ENCODE assay signal across 8 cellular contexts in genomic region chr7:130943336-130943901, GRCh38.
DNase-seq lines count a peak whose midpoint lies in the region; ATAC-seq and TF ChIP-seq lines count a peak whose summit lies in the region.
"Had no signal": no experiment of that assay in that cellular context is flagged by ENCODE, and none has a peak within 500 bp of the region (broad histone marks: within the 10 kb centered on the region; RNA-seq: fewer than 3 reads in every experiment).

No MANE protein-coding gene starts in this region.

- ATAC-seq in HCT116: no peak
- ATAC-seq: stimulated activated effector memory CD8-positive, alpha-beta T cell treated with anti-CD3 and anti-CD28 coated beads, Interleukin-12 subunit alpha, Interleukin-12 subunit beta, amount 100 ng/mL, for 72 hours had no signal

- peaks cover 26 to 47% of the 10 kb centered on the region in 2 experiments for H3K36me3 ChIP-seq in HCT116 (ENCODE audit: control insufficient read depth in 1 of 2, insufficient read depth in 2 of 2, low read length in 2 of 2)
- H3K36me3 ChIP-seq in neutrophil: peaks cover 27% of the 10 kb centered on the region

- H3K27me3 ChIP-seq in HCT116 (ENCODE audit: insufficient read depth, low read length) (no peaks in the 10 kb centered on the region), neutrophil (no peaks in the 10 kb centered on the region)

- TF ChIP-seq CTCF in HCT116 (IDR thresholded peaks at IDR 0.05 in 2 of 3, conservative IDR thresholded peaks at IDR 0.05 in 1 of 3; ENCODE audit: borderline replicate concordance in 1 of 3, insufficient read depth in 1 of 3, low read depth in 2 of 3, low read length in 2 of 3) (no peak), RWPE1 (conservative IDR thresholded peaks at IDR 0.05; ENCODE audit: low read depth) (no peak), epithelial cell of esophagus (IDR thresholded peaks at IDR 0.05; ENCODE audit: insufficient read depth, low read depth, low read length, missing control alignments) (no peak), neutrophil (IDR thresholded peaks at IDR 0.05) (no peak)

- H3K4me1 ChIP-seq in HCT116 (ENCODE audit: control insufficient read depth in 1 of 2, insufficient read depth in 2 of 2, low read length in 2 of 2): peaks cover 85 to 100% of the 10 kb centered on the region in 2 experiments
- peaks cover 22 to 24% of the 10 kb centered on the region in 2 experiments for H3K4me1 ChIP-seq in neutrophil (ENCODE audit: control insufficient read depth in 1 of 2, insufficient read depth in 1 of 2, low read depth in 1 of 2, low read length in 1 of 2)

- POLR2A ChIA-PET in HCT116 (lab: Charles Lee) (interaction anchor here (1.9 kb wide), 1 partner anchor 17 kb away, joined by 6 read pairs; no protein-coding TSS in a partner anchor), RWPE1 (lab: Yijun Ruan, JAX; ENCODE audit: low non-redundant PET) (no interaction called here)

- DNase-seq in HCT116 (ENCODE audit: low read depth, low spot score) (no peak), RWPE1 (ENCODE audit: low spot score) (peak; percentile 55), epithelial cell of esophagus (ENCODE audit: low read depth) (peak; percentile 82), HPDE6-E6E7 (ENCODE audit: extremely low spot score) (no peak), cerebellum (ENCODE audit: low spot score) (no peak)
- DNase-seq in stimulated activated CD4-positive, alpha-beta T cell treated with anti-CD3 and anti-CD28 coated beads, Interleukin-1b, Interleukin-23, amount 100 ng/mL, for 48 hours: no peak

- intact Hi-C loops in HCT116 (cut with micrococcal nuclease): no loop called here

- H4K20me1 ChIP-seq in HCT116 (ENCODE audit: insufficient read depth): no peaks in the 10 kb centered on the region

- RAD21 ChIA-PET in HCT116 (lab: Charles Lee; ENCODE audit: low non-redundant PET in 1 of 2, low total read pairs in 2 of 2, uncharacterized antibody in 2 of 2, unreplicated experiment in 2 of 2): no interaction called here

- peak overlapping the region; percentile 57 for H3K4me2 ChIP-seq in HCT116 (ENCODE audit: low read length)

- no peak for TF ChIP-seq POLR2A in HCT116 (IDR thresholded peaks at IDR 0.05; ENCODE audit: borderline replicate concordance, extremely low read depth, insufficient read depth, insufficient read length)

- no peak overlapping the region for H2AFZ ChIP-seq in HCT116 (ENCODE audit: low read depth, low read length, poor library complexity, severe bottlenecking)

- H3K27ac ChIP-seq in HCT116 (ENCODE audit: low read depth, low read length): peak overlapping the region; percentile 85
- H3K27ac ChIP-seq in RWPE1: no peak overlapping the region
- peak overlapping the region; percentile 64 for H3K27ac ChIP-seq in neutrophil

- no TSS peak for BruUV-seq in HCT116 (replicated peaks; lab: Mats Ljungman, UMichigan)

- CTCF ChIA-PET in HCT116 (lab: Charles Lee) (no interaction called here), RWPE1 (lab: Yijun Ruan, JAX) (interaction anchor here (1.2 kb wide), 1 partner anchor 47 kb away, joined by 6 read pairs; no protein-coding TSS in a partner anchor)

- H3K9me2 ChIP-seq in HCT116 (ENCODE audit: insufficient read depth): no peaks in the 10 kb centered on the region

- peak overlapping the region; percentile 63 for H3K9ac ChIP-seq in HCT116 (ENCODE audit: low read length)

- H3K79me2 ChIP-seq in HCT116 (ENCODE audit: insufficient read depth, low read length): peaks cover 100% of the 10 kb centered on the region

- H3K9me3 ChIP-seq in HCT116 (ENCODE audit: control insufficient read depth in 1 of 2, insufficient read depth in 1 of 2, low read depth in 1 of 2, low read length in 2 of 2): no peaks in the 10 kb centered on the region
- no peaks in the 10 kb centered on the region for H3K9me3 ChIP-seq in neutrophil

- TF ChIP-seq RAD21 in HCT116 (IDR thresholded peaks at IDR 0.05; ENCODE audit: low read depth): no peak

- H3K4me3 ChIP-seq in HCT116 (replicated peaks in 1 of 2; ENCODE audit: low read depth in 1 of 2, low read length in 2 of 2) (peak overlapping the region; percentile 0 to 15; a peak in 2 of 4 replicates), epithelial cell of esophagus (ENCODE audit: low read length) (peak overlapping the region; percentile 67), neutrophil (ENCODE audit: low read depth in 1 of 2, low read length in 1 of 2) (peak overlapping the region; percentile 12 to 13)

TF ChIP-seq in HCT116, 20 proteins besides CTCF, POLR2A, EP300 and RAD21:
- no peak for TF ChIP-seq SIN3A (IDR thresholded peaks at IDR 0.05; ENCODE audit: low read depth)
- TF ChIP-seq ZBTB33 (IDR thresholded peaks at IDR 0.05; ENCODE audit: extremely low read depth, insufficient replicate concordance, low read length): no peak
- TF ChIP-seq EZH2phosphoT487 (IDR thresholded peaks at IDR 0.05; ENCODE audit: borderline replicate concordance): no peak
- TF ChIP-seq YY1 (IDR thresholded peaks at IDR 0.05; ENCODE audit: extremely low read depth, insufficient replicate concordance, low read depth, low read length): no peak
- TF ChIP-seq CEBPB (IDR thresholded peaks at IDR 0.05; ENCODE audit: low read depth): peak; percentile 57
- no peak for TF ChIP-seq EGR1 (IDR thresholded peaks at IDR 0.05; ENCODE audit: low read depth)
- TF ChIP-seq MAX (IDR thresholded peaks at IDR 0.05): no peak
- no peak for TF ChIP-seq EZH2 (IDR thresholded peaks at IDR 0.05)
- TF ChIP-seq FOSL1 (IDR thresholded peaks at IDR 0.05; ENCODE audit: low read depth): no peak
- TF ChIP-seq ELF1 (IDR thresholded peaks at IDR 0.05; ENCODE audit: borderline replicate concordance, low read depth): peak; percentile 21; the same call in 1 of the 2 replicates
TF ChIP-seq in HCT116: peak in this region for 2.

Comparison
In these comparisons a context has a peak if more than half of its experiments do, and no peak if none do; other contexts are left out.
1. DNase-seq: peak in RWPE1 (single experiment) and epithelial cell of esophagus (single experiment); none in HCT116 (single experiment), stimulated activated CD4-positive, alpha-beta T cell treated with anti-CD3 and anti-CD28 coated beads, Interleukin-1b, Interleukin-23, amount 100 ng/mL, for 48 hours (single experiment), HPDE6-E6E7 (single experiment) and cerebellum (single experiment).
2. H3K4me3 ChIP-seq: peak in every context shown above with its lines; median percentile 67 in epithelial cell of esophagus; 12 in neutrophil; 8 in HCT116.